Comparison of ENCODE assay signal across 6 cellular contexts in genomic region chr9:33562196-33562595, GRCh38. TPM values are rescaled to one million over a fixed set of nuclear protein-coding genes. Genes with fewer than 3 reads are reported as not detected.
"Had no signal": no experiment of that assay in that cellular context is flagged by ENCODE, and none has a peak within 500 bp of the region (broad histone marks: within the 10 kb centered on the region; RNA-seq: fewer than 3 reads in every experiment).

No MANE protein-coding gene starts in this region.

RNA-seq across cellular contexts. Expression of gene ANKRD18B, which starts 38.1 kb away (rescaled TPM):
- total RNA-seq: activated CD8-positive, alpha-beta T cell treated with anti-CD3 and anti-CD28 coated beads, Interleukin-2, amount 10 ng/mL, durations not matched to agents 7 days and 5 days; ascending aorta; transverse colon had no signal
- polyA plus RNA-seq: immature natural killer cell; naive thymus-derived CD8-positive, alpha-beta T cell; smooth muscle cell had no signal
